ENCODE assay signal across 8 cellular contexts in the genomic region with DNA sequence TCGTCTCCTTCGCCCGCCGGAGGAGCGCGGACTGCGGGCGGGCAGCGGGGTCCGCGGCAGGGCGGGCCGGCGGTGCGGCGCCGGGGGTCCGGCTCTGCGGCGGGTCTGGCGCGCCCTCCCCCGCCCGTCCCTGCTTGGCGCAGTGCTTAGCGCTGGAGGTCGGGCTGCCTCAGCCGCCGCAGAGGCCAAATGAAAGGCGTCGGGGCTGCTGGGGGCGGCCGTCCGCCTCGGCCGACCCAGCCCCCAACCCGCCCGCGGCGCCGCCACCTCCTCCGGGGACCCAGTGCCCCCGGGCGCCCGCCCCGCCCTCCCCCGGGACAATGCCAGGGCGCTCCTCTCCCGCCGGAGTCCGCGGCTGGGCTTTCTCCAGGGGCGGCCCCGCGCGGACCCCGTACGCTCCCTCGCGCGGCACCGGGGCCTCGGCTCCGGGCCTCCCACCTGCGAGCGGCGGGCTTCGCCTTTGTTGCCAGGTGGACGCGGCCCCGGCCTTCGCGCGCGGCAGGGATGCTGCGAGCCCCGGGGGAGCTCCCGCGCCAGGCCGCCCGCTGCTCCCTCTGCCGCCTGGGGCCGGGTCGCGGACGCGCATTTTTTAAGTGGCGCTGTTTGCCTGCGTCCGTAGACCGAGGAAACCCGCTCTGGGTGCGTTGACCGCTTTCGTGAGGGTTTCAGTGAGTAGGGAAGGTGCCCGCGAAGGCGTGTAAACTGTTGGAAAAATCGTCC. TPM values are rescaled to one million over a fixed set of nuclear protein-coding genes. Genes with fewer than 3 reads are reported as not detected.
DNase-seq lines count a peak whose midpoint lies in the region; ATAC-seq and TF ChIP-seq lines count a peak whose summit lies in the region.

No MANE protein-coding gene starts in this region.

- peak overlapping the region; percentile 34 for H2BK120ac ChIP-seq in mesenchymal stem cell (ENCODE audit: low read depth, low read length)

- H3K23ac ChIP-seq in mesenchymal stem cell (ENCODE audit: low read length in 2 of 2) = peak overlapping the region; percentile 34 to 83

- H3K27ac Mint-ChIP-seq in activated CD4-positive, alpha-beta memory T cell treated with anti-CD3 and anti-CD28 coated beads for 36 hours = no peak overlapping the region

- peak overlapping the region; percentile 88 for H3K4me2 ChIP-seq in mesenchymal stem cell (ENCODE audit: low read length, poor library complexity, severe bottlenecking)

- H3K27me3 Mint-ChIP-seq in activated CD4-positive, alpha-beta memory T cell treated with anti-CD3 and anti-CD28 coated beads for 36 hours = peaks cover 3% of the 10 kb centered on the region

- no peak overlapping the region for H2AK5ac ChIP-seq in mesenchymal stem cell (ENCODE audit: low read length, severe bottlenecking)

- H3K9me3 Mint-ChIP-seq in activated CD4-positive, alpha-beta memory T cell treated with anti-CD3 and anti-CD28 coated beads for 36 hours = no peaks in the 10 kb centered on the region

- peak overlapping the region; percentile 70 for H3K4me3 ChIP-seq in LNCaP clone FGC (ENCODE audit: low read depth, low read length)
- peak overlapping the region; percentile 85 for H3K4me3 ChIP-seq in effector memory CD4-positive, alpha-beta T cell (ENCODE audit: insufficient read depth, low read depth, low read length, poor library complexity, severe bottlenecking)
- H3K4me3 ChIP-seq in mesenchymal stem cell (ENCODE audit: insufficient read depth in 1 of 2, low read depth in 1 of 2, low read length in 2 of 2) = peak overlapping the region; percentile 82 to 97

- CTCF ChIA-PET in activated CD4-positive, alpha-beta memory T cell treated with anti-CD3 and anti-CD28 coated beads for 36 hours (lab: Charles Lee) = interaction anchor here (0.6 to 2.1 kb wide), 13 partner anchors 10 to 846 kb away, joined by 3 to 13 read pairs (median 4); partner anchors contain the start of genes PRDM10 and SNX19

- peak overlapping the region; percentile 86 for H3K4me3 Mint-ChIP-seq in activated CD4-positive, alpha-beta memory T cell treated with anti-CD3 and anti-CD28 coated beads for 36 hours

- H3K4me1 ChIP-seq in effector memory CD4-positive, alpha-beta T cell (ENCODE audit: control insufficient read depth, insufficient read depth, low read length, poor library complexity, severe bottlenecking) = peaks cover 13% of the 10 kb centered on the region
- peaks cover 11% of the 10 kb centered on the region for H3K4me1 ChIP-seq in mesenchymal stem cell (ENCODE audit: control insufficient read depth, insufficient read depth, low read depth, low read length)

- H4K8ac ChIP-seq in mesenchymal stem cell (ENCODE audit: low read length) = peak overlapping the region; percentile 71

- H4K91ac ChIP-seq in mesenchymal stem cell (ENCODE audit: low read length) = peak overlapping the region; percentile 68

- H2BK5ac ChIP-seq in mesenchymal stem cell (ENCODE audit: low read depth, low read length, poor library complexity, severe bottlenecking) = peak overlapping the region; percentile 95

- DNase-seq in G401 (ENCODE audit: low spot score) (peak; percentile 37), LNCaP clone FGC (ENCODE audit: low read depth) (no peak), mesenchymal stem cell (peak; percentile 42), SKM-1 (lab: John Stamatoyannopoulos, UW; ENCODE audit: unreplicated experiment) (no peak)
- peak; percentile 65 for DNase-seq in activated CD4-positive, alpha-beta memory T cell treated with anti-CD3 and anti-CD28 coated beads for 36 hours
- DNase-seq in effector memory CD4-positive, alpha-beta T cell = peak; percentile 6 to 22 (median 12)
- DNase-seq in stimulated activated CD8-positive, alpha-beta memory T cell treated with anti-CD3 and anti-CD28 coated beads, Interleukin-2, amount 100 ng/mL, for 48 hours (ENCODE audit: low read depth in 2 of 2) = peak; percentile 23 to 28

- ATAC-seq in GM21737 (IDR thresholded peaks at IDR 0.05; ENCODE audit: unreplicated experiment) = peak; percentile 26

- peaks cover 2% of the 10 kb centered on the region for H3K79me1 ChIP-seq in mesenchymal stem cell (replicated peaks; ENCODE audit: low read length, poor library complexity, severe bottlenecking)

- H2AFZ ChIP-seq in mesenchymal stem cell (ENCODE audit: low read depth, low read length) = peak overlapping the region; percentile 91

- H3K9me3 ChIP-seq in effector memory CD4-positive, alpha-beta T cell (ENCODE audit: control insufficient read depth, low read length) = no peaks in the 10 kb centered on the region
- H3K9me3 ChIP-seq in mesenchymal stem cell (ENCODE audit: control insufficient read depth, low read length) = no peaks in the 10 kb centered on the region

- H2BK15ac ChIP-seq in mesenchymal stem cell (ENCODE audit: low read depth, poor library complexity, severe bottlenecking) = peak overlapping the region; percentile 90

- H3K36me3 ChIP-seq in effector memory CD4-positive, alpha-beta T cell (ENCODE audit: control insufficient read depth, insufficient read depth, low read length) = no peaks in the 10 kb centered on the region
- no peaks in the 10 kb centered on the region for H3K36me3 ChIP-seq in mesenchymal stem cell (ENCODE audit: control insufficient read depth in 1 of 2, insufficient read depth in 2 of 2, low read depth in 1 of 2, low read length in 2 of 2)

- in situ Hi-C loops in G401 (cut with HindIII; ENCODE audit: low sequenced_read_pairs) = no loop called here

- under 1% methylated on average over 54 of the region's 99 CpGs for WGBS in mesenchymal stem cell

- H3K14ac ChIP-seq in mesenchymal stem cell (ENCODE audit: low read length in 2 of 2) = peak overlapping the region in 1 of 2 experiments; percentile 55

- H2BK12ac ChIP-seq in mesenchymal stem cell (ENCODE audit: low read length in 2 of 2) = peak overlapping the region in 1 of 2 experiments; percentile 89

- peaks cover 16% of the 10 kb centered on the region for H3K4me1 Mint-ChIP-seq in activated CD4-positive, alpha-beta memory T cell treated with anti-CD3 and anti-CD28 coated beads for 36 hours (ENCODE audit: low read depth)

- POLR2A ChIA-PET in activated CD4-positive, alpha-beta memory T cell treated with anti-CD3 and anti-CD28 coated beads for 36 hours (lab: Charles Lee) = interaction anchor here (1.1 to 2.3 kb wide), 5 partner anchors 9 to 68 kb away, joined by 3 to 10 read pairs (median 3); partner anchors contain the start of gene PRDM10

- H3K4ac ChIP-seq in mesenchymal stem cell (ENCODE audit: low read depth in 1 of 2, low read length in 2 of 2) = peak overlapping the region; percentile 17 to 79

- intact Hi-C loops in activated CD4-positive, alpha-beta memory T cell treated with anti-CD3 and anti-CD28 coated beads for 36 hours (cut with micrococcal nuclease) = no loop called here

- no peaks in the 10 kb centered on the region for H3K27me3 ChIP-seq in effector memory CD4-positive, alpha-beta T cell (replicated peaks; ENCODE audit: control insufficient read depth, insufficient read depth, low read length, poor library complexity, severe bottlenecking)
- no peaks in the 10 kb centered on the region for H3K27me3 ChIP-seq in mesenchymal stem cell (ENCODE audit: control insufficient read depth in 1 of 2, insufficient read depth in 1 of 2, low read length in 2 of 2)

- no peaks in the 10 kb centered on the region for H3K36me3 Mint-ChIP-seq in activated CD4-positive, alpha-beta memory T cell treated with anti-CD3 and anti-CD28 coated beads for 36 hours

- H3K18ac ChIP-seq in mesenchymal stem cell (ENCODE audit: low read depth in 1 of 2, low read length in 2 of 2) = peak overlapping the region; percentile 14 to 82

- peak; percentile 27 for TF ChIP-seq CTCF in LNCaP clone FGC (IDR thresholded peaks at IDR 0.05; ENCODE audit: control insufficient read depth, extremely low read depth, insufficient read depth)

- peak overlapping the region; percentile 85 for H3K27ac ChIP-seq in effector memory CD4-positive, alpha-beta T cell (ENCODE audit: insufficient read depth, low read length, poor library complexity, severe bottlenecking)
- peak overlapping the region; percentile 45 for H3K27ac ChIP-seq in mesenchymal stem cell (ENCODE audit: low read length, poor library complexity, severe bottlenecking)

- peak overlapping the region; percentile 90 for H3K9ac ChIP-seq in mesenchymal stem cell (ENCODE audit: low read length)

RNA-seq across cellular contexts. Expression of gene APLP2, which starts 0.6 kb away (rescaled TPM):
- 217 and 237 TPM in 2 replicates for total RNA-seq in G401 (2014; rRNA removed; shearing (Covaris generic))
- total RNA-seq in activated CD4-positive, alpha-beta memory T cell treated with anti-CD3 and anti-CD28 coated beads for 36 hours = 10 to 100 TPM; 49.2 to 53.4 TPM
- 120 TPM for polyA plus RNA-seq in mesenchymal stem cell (2013, experiment 1 of 2)
- 123 TPM for polyA plus RNA-seq in mesenchymal stem cell (2013, experiment 2 of 2)

Comparison
In these comparisons a context has a peak if more than half of its experiments do, and no peak if none do; other contexts are left out.
1. DNase-seq: peak in G401 (single experiment), activated CD4-positive, alpha-beta memory T cell treated with anti-CD3 and anti-CD28 coated beads for 36 hours (single experiment), effector memory CD4-positive, alpha-beta T cell (3 of 3), mesenchymal stem cell (single experiment) and stimulated activated CD8-positive, alpha-beta memory T cell treated with anti-CD3 and anti-CD28 coated beads, Interleukin-2, amount 100 ng/mL, for 48 hours (2 of 2); none in LNCaP clone FGC (single experiment) and SKM-1 (single experiment).
2. Peak in every context shown above with its lines, with median percentiles within 50 percentile points of each other: H3K4me3 ChIP-seq.